In genomic region chr1:12078938-12079861, GRCh38 we compare ENCODE assay signal across 8 cellular contexts. TPM values are rescaled to one million over a fixed set of nuclear protein-coding genes. Genes with fewer than 3 reads are reported as not detected.
A peak's percentile ranks its signal among the peaks of the same experiment; 100 is the strongest.
DNase-seq lines count a peak whose midpoint lies in the region; ATAC-seq and TF ChIP-seq lines count a peak whose summit lies in the region.

No MANE protein-coding gene starts in this region.

- H3K36me3 ChIP-seq in HUES48 (ENCODE audit: control insufficient read depth, insufficient read depth, low read length) (peaks cover 6% of the 10 kb centered on the region; the same call in 1 of the 2 replicates), mucosa of descending colon (ENCODE audit: low read depth) (no peaks in the 10 kb centered on the region)

- intact Hi-C loops in mucosa of descending colon (cut with DNase I, micrococcal nuclease): no loop called here

- peaks cover 12% of the 10 kb centered on the region for H3K4me1 ChIP-seq in HUES48 (ENCODE audit: control insufficient read depth, insufficient read depth, low read length)
- H3K4me1 ChIP-seq in mucosa of descending colon (ENCODE audit: low read depth): no peaks in the 10 kb centered on the region

- H3K9ac ChIP-seq in HUES48 (ENCODE audit: low read depth, low read length): peak overlapping the region; percentile 33

- TF ChIP-seq CTCF in GM20000 (IDR thresholded peaks at IDR 0.05; ENCODE audit: extremely low read depth, missing control alignments) (peak; percentile 60), mucosa of descending colon (IDR thresholded peaks at IDR 0.05) (no peak)

- H3K4me3 ChIP-seq in HUES48 (ENCODE audit: low read depth, low read length) (peak overlapping the region; percentile 41), mucosa of descending colon (no peak overlapping the region)

- peak; percentile 11 for DNase-seq in NCI-H345 (lab: John Stamatoyannopoulos, UW)
- no peak for DNase-seq in NCI-H345 treated with DMSO at 0.1 percent for 48 hours (lab: John Stamatoyannopoulos, UW; ENCODE audit: unreplicated experiment)
- DNase-seq in GM20000 (ENCODE audit: low spot score): peak; percentile 72
- DNase-seq in SKM-1 (lab: John Stamatoyannopoulos, UW; ENCODE audit: unreplicated experiment): peak; percentile 52
- peak; percentile 14 for DNase-seq in cerebellum (ENCODE audit: low spot score)
- DNase-seq in mucosa of descending colon: peak in 1 of 3 donors; percentile 38
- DNase-seq in pons (ENCODE audit: low spot score): no peak

- H3K27ac ChIP-seq in HUES48 (ENCODE audit: low read depth, low read length): peak overlapping the region; percentile 83

- H3K9me3 ChIP-seq in HUES48 (ENCODE audit: control insufficient read depth, insufficient read depth, low read length) (no peaks in the 10 kb centered on the region), mucosa of descending colon (no peaks in the 10 kb centered on the region)

- H3K27me3 ChIP-seq in HUES48 (ENCODE audit: control insufficient read depth, insufficient read depth, low read length): no peaks in the 10 kb centered on the region

- peak; percentile 38 for ATAC-seq in mucosa of descending colon

RNA-seq across cellular contexts. Expression of gene TNFRSF8, which starts 16.1 kb away (rescaled TPM):
- total RNA-seq in cerebellum (0.54 TPM), mucosa of descending colon (under 1 TPM in 2 of 3 donors, not detected in 1; 0.31 to 0.51 TPM)

RNA-seq across cellular contexts. Expression of gene MIIP, which starts 59.9 kb away (rescaled TPM):
- total RNA-seq in cerebellum: 24.5 TPM
- total RNA-seq in mucosa of descending colon: 10 to 100 TPM; 17.6 to 23.9 (median 22.0) TPM

Comparison
In these comparisons a context has a peak if more than half of its experiments do, and no peak if none do; other contexts are left out.
1. DNase-seq: peak in NCI-H345 (single experiment), GM20000 (single experiment), SKM-1 (single experiment) and cerebellum (single experiment); none in NCI-H345 treated with DMSO at 0.1 percent for 48 hours (single experiment) and pons (single experiment).